1 cellular context compared by ENCODE assay signal in the genomic region with DNA sequence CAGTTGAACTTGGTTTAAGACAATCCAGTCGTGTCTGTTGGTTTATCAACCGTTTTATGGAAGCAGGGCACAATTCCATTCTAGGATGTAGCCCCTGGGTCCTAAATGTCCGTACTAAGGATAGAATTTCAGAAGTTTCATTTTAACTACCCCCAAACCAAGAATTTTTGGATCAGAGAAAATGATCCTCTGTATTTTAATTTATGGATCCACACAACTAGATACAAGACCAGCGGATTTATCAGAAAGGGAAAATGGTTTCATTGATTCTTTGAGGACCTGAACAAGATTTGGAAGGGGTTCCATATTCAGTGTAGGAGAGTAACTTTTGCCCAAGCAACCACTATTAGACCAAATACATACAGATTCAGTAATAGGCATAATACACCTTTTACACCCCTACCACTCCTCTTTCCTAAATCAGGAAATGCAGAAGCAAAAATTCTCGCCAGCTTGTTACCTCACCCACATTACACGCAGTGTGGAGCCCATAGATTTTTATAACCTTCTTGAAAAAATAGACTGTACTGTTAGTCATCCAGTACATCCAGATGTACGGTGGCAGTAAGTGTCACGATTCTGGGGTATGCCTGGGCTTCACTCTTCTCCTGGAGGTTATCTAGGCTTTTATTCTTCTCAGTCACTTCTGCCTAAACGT.
TF ChIP-seq lines count a peak whose summit lies in the region.

No MANE protein-coding gene starts in this region.

TF ChIP-seq in liver, 16 proteins besides CTCF, POLR2A, EP300 and RAD21 (continued from another document):
- TF ChIP-seq, protein P1, sequence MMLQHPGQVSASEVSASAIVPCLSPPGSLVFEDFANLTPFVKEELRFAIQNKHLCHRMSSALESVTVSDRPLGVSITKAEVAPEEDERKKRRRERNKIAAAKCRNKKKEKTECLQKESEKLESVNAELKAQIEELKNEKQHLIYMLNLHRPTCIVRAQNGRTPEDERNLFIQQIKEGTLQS (IDR thresholded peaks at IDR 0.05), result no peak
- TF ChIP-seq SP1 (IDR thresholded peaks at IDR 0.05) (no peak), RXRA (IDR thresholded peaks at IDR 0.05) (no peak), HNF4A (conservative IDR thresholded peaks at IDR 0.05) (no peak)
